22 cellular contexts compared by ENCODE assay signal in genomic region chr10:125020386-125020785, GRCh38.
A peak's percentile ranks its signal among the peaks of the same experiment; 100 is the strongest.
DNase-seq lines count a peak whose midpoint lies in the region; ATAC-seq and TF ChIP-seq lines count a peak whose summit lies in the region.
"Had no signal": no experiment of that assay in that cellular context is flagged by ENCODE, and none has a peak within 500 bp of the region (broad histone marks: within the 10 kb centered on the region; RNA-seq: fewer than 3 reads in every experiment).

No MANE protein-coding gene starts in this region.

- H3K4me1 ChIP-seq in left ventricle myocardium inferior (peaks cover 100% of the 10 kb centered on the region), spleen (peaks cover 17 to 69% (median 50%) of the 10 kb centered on the region in 6 donors)

- TF ChIP-seq CTCF in left ventricle myocardium inferior (IDR thresholded peaks at IDR 0.05; ENCODE audit: borderline replicate concordance) (no peak), chondrocyte (IDR thresholded peaks at IDR 0.05) (no peak), spleen (IDR thresholded peaks at IDR 0.05 in 8 of 11, conservative IDR thresholded peaks at IDR 0.05 in 3 of 11) (no peak), dorsolateral prefrontal cortex (IDR thresholded peaks at IDR 0.05 in 54 of 56, conservative IDR thresholded peaks at IDR 0.05 in 2 of 56; ENCODE audit: low read depth in 1 of 56, partially characterized antibody in 56 of 56) (no peak)

- DNase-seq in left ventricle myocardium inferior (no peak), cardiac septum (ENCODE audit: low spot score) (no peak), chondrocyte (ENCODE audit: low spot score) (no peak), left colon (no peak), spleen (peak; percentile 57), dorsolateral prefrontal cortex (no peak), DMS153 (lab: John Stamatoyannopoulos, UW) (no peak)
- DNase-seq: 8988T; Calu3; CD8-positive, alpha-beta memory T cell; H7; MG63; NCI-H1092; NCI-H1436; NCI-H187 treated with DMSO at 0.1 percent for 48 hours; NCI-H2107; NCI-H446 treated with DMSO at 0.1 percent for 48 hours; NCI-H526 treated with DMSO at 0.1 percent for 48 hours; OCI-M1; SHP77 had no signal

- no peaks in the 10 kb centered on the region for H3K27me3 ChIP-seq in left ventricle myocardium inferior (ENCODE audit: low read depth)
- H3K27me3 ChIP-seq in spleen (replicated peaks in 1 of 7) = peaks cover 0 to 5% (median 0%) of the 10 kb centered on the region in 7 donors
- no peaks in the 10 kb centered on the region for H3K27me3 ChIP-seq in dorsolateral prefrontal cortex
- H3K27me3 ChIP-seq: MG63 had no signal

- peaks cover 4% of the 10 kb centered on the region for H3K9me3 Mint-ChIP-seq in chondrocyte (ENCODE audit: low read depth)

- intact Hi-C loops in left ventricle myocardium inferior (cut with micrococcal nuclease) = no loop called here
- intact Hi-C loops in cardiac septum (cut with DNase I) = no loop called here
- intact Hi-C loops in left colon (cut with DNase I, micrococcal nuclease) = no loop called here
- intact Hi-C loops in spleen (cut with DNase I; ENCODE audit: low total_unique reads) = no loop called here
- intact Hi-C loops in dorsolateral prefrontal cortex (cut with DNase I) = no loop called here

- H3K4me3 ChIP-seq in left ventricle myocardium inferior (no peak overlapping the region), spleen (no peak overlapping the region), dorsolateral prefrontal cortex (no peak overlapping the region)
- H3K4me3 ChIP-seq: K562, MG63 had no signal

- TF ChIP-seq POLR2A in spleen (IDR thresholded peaks at IDR 0.05) = no peak

- H3K36me3 Mint-ChIP-seq in chondrocyte (ENCODE audit: low read depth) = peaks cover 16% of the 10 kb centered on the region
- H3K36me3 Mint-ChIP-seq: CD8-positive, alpha-beta memory T cell had no signal

- H3K4me3 Mint-ChIP-seq in chondrocyte (ENCODE audit: unreplicated experiment) = no peak overlapping the region
- H3K4me3 Mint-ChIP-seq: CD8-positive, alpha-beta memory T cell had no signal

- peak; percentile 17 for ATAC-seq in left colon
- no peak for ATAC-seq in GM19452 (IDR thresholded peaks at IDR 0.05; ENCODE audit: unreplicated experiment)
- ATAC-seq: K562 had no signal

- peak overlapping the region; percentile 81 for H3K27ac ChIP-seq in left ventricle myocardium inferior (replicated peaks)
- no peak overlapping the region for H3K27ac ChIP-seq in spleen
- H3K27ac ChIP-seq in dorsolateral prefrontal cortex = peak overlapping the region in 8 of 59 donors; percentile 2 to 87 (median 26)

- no peaks in the 10 kb centered on the region for H3K36me3 ChIP-seq in left ventricle myocardium inferior
- peaks cover 0 to 46% (median 0%) of the 10 kb centered on the region in 6 donors for H3K36me3 ChIP-seq in spleen

- 81 to 89% (median 86%) methylated on average over 14 to 17 of the region's 17 CpGs for WGBS in spleen, 5 donors

- H3K9me3 ChIP-seq in left ventricle myocardium inferior (replicated peaks) (peaks cover 6% of the 10 kb centered on the region), spleen (peaks cover 0 to 3% (median 0%) of the 10 kb centered on the region in 8 donors)
- H3K9me3 ChIP-seq: MG63 had no signal

- H3K4me1 Mint-ChIP-seq in chondrocyte (ENCODE audit: low read depth) = peaks cover 86% of the 10 kb centered on the region

- peak overlapping the region; percentile 91 for H3K27ac Mint-ChIP-seq in chondrocyte (ENCODE audit: unreplicated experiment)
- H3K27ac Mint-ChIP-seq: CD8-positive, alpha-beta memory T cell had no signal

- no peaks in the 10 kb centered on the region for H3K27me3 Mint-ChIP-seq in chondrocyte (ENCODE audit: low read depth)
